In the genomic region with DNA sequence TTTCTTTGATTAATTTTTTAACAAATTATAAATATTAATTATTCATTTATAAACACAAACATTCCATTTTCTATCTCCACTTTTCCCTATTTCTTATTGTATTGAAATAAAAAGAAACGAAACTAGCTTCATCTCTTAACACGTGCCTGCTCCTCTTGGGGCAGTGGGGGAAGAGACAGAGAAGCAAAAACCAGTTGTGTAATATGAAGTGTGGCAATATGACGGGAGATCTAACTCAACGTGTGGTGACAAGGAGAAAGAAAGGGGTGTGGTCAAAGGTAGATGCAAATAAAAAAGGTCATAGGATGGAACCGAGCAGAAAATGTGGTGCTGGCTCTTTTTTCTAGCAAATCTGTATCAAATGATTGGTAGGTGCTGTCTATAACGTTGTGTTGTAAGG, we compare ENCODE assay signal across 24 cellular contexts.
"Had no signal": no experiment of that assay in that cellular context is flagged by ENCODE, and none has a peak within 500 bp of the region (broad histone marks: within the 10 kb centered on the region; RNA-seq: fewer than 3 reads in every experiment).

No MANE protein-coding gene starts in this region.

- H3K4me1 Mint-ChIP-seq: activated naive CD8-positive, alpha-beta T cell treated with anti-CD3 and anti-CD28 coated beads, Interleukin-2, amount 50 U/mL, for 24 hours; activated T-helper 17 cell treated with anti-CD3 and anti-CD28 coated beads, Interleukin-2, amount 50 U/mL, for 72 hours; immature natural killer cell had no signal

- H3K36me3 ChIP-seq: breast epithelium, heart left ventricle, tibial nerve had no signal

- H3K9me3 Mint-ChIP-seq: activated naive CD8-positive, alpha-beta T cell treated with anti-CD3 and anti-CD28 coated beads, Interleukin-2, amount 50 U/mL, for 24 hours; nephron had no signal

- H3K4me1 ChIP-seq: breast epithelium, tibial nerve had no signal

- H3K27me3 ChIP-seq: breast epithelium, heart left ventricle, tibial nerve had no signal

- H3K4me3 ChIP-seq: breast epithelium, heart left ventricle, tibial nerve had no signal

- ATAC-seq: activated naive CD8-positive, alpha-beta T cell treated with anti-CD3 and anti-CD28 coated beads, Interleukin-2, amount 50 U/mL, for 24 hours; activated T-helper 17 cell treated with anti-CD3 and anti-CD28 coated beads, Interleukin-2, amount 50 U/mL, for 72 hours; effector memory CD8-positive, alpha-beta T cell; right cardiac atrium had no signal

- H3K27ac Mint-ChIP-seq: activated naive CD8-positive, alpha-beta T cell treated with anti-CD3 and anti-CD28 coated beads, Interleukin-2, amount 50 U/mL, for 24 hours; activated T-helper 17 cell treated with anti-CD3 and anti-CD28 coated beads, Interleukin-2, amount 50 U/mL, for 72 hours; effector memory CD8-positive, alpha-beta T cell; immature natural killer cell; nephron; progenitor cell of endocrine pancreas had no signal

- H3K27me3 Mint-ChIP-seq: activated naive CD8-positive, alpha-beta T cell treated with anti-CD3 and anti-CD28 coated beads, Interleukin-2, amount 50 U/mL, for 24 hours; activated T-helper 17 cell treated with anti-CD3 and anti-CD28 coated beads, Interleukin-2, amount 50 U/mL, for 72 hours; effector memory CD8-positive, alpha-beta T cell had no signal

- H3K9me3 ChIP-seq: breast epithelium, heart left ventricle, tibial nerve had no signal

- H3K4me3 Mint-ChIP-seq: activated naive CD8-positive, alpha-beta T cell treated with anti-CD3 and anti-CD28 coated beads, Interleukin-2, amount 50 U/mL, for 24 hours; activated T-helper 17 cell treated with anti-CD3 and anti-CD28 coated beads, Interleukin-2, amount 50 U/mL, for 72 hours; effector memory CD8-positive, alpha-beta T cell; immature natural killer cell; nephron had no signal

- H3K27ac ChIP-seq: breast epithelium, epithelial cell of prostate, heart left ventricle, tibial nerve, VCaP had no signal

- H3K36me3 Mint-ChIP-seq: immature natural killer cell had no signal

- DNase-seq: activated CD4-positive, alpha-beta T cell treated with anti-CD3 and anti-CD28 coated beads for 1 hour; activated CD4-positive, alpha-beta T cell treated with anti-CD3 and anti-CD28 coated beads, Interleukin-2, amount 50 U/mL, for 4 hours; activated naive CD4-positive, alpha-beta T cell treated with Interleukin-2 at 50 U/mL for 16 hours; activated naive CD8-positive, alpha-beta T cell treated with anti-CD3 and anti-CD28 coated beads, Interleukin-2, amount 50 U/mL, for 24 hours; activated T-cell treated with anti-CD3 and anti-CD28 coated beads for 4 hours; aorta; dermis blood vessel endothelial cell; effector memory CD8-positive, alpha-beta T cell; heart left ventricle; immature natural killer cell; occipital lobe; right cardiac atrium; small intestine; stimulated activated CD4-positive, alpha-beta T cell treated with anti-CD3 and anti-CD28 coated beads, Interleukin-4, amount 100 ng/mL, for 4 hours; stimulated activated CD8-positive, alpha-beta memory T cell treated with anti-CD3 and anti-CD28 coated beads, Interleukin-4, amount 100 ng/mL, for 48 hours; stimulated activated naive CD4-positive, alpha-beta T cell treated with Interleukin-2 at 50 U/mL for 16 hours; substantia nigra had no signal
